ENCODE assay signal across 8 cellular contexts in genomic region chr6:87929843-87930288, GRCh38.
DNase-seq lines count a peak whose midpoint lies in the region; ATAC-seq and TF ChIP-seq lines count a peak whose summit lies in the region.

No MANE protein-coding gene starts in this region.

- no peak overlapping the region for H3K27ac Mint-ChIP-seq in WTC11

- H3K36me3 ChIP-seq in BJ (ENCODE audit: control insufficient read depth, insufficient read depth, low read length), result no peaks in the 10 kb centered on the region

- no peak overlapping the region for H3K4me3 ChIP-seq in BJ (ENCODE audit: low read depth, low read length)

- no peaks in the 10 kb centered on the region for H3K36me3 Mint-ChIP-seq in WTC11

- peaks cover 33% of the 10 kb centered on the region for H3K4me1 Mint-ChIP-seq in WTC11

- ATAC-seq in GM19025 (IDR thresholded peaks at IDR 0.05; ENCODE audit: low read depth, unreplicated experiment) (peak; percentile 58), HG03159 (IDR thresholded peaks at IDR 0.05; ENCODE audit: unreplicated experiment) (peak; percentile 56), WTC11 (peak; percentile 97)

- CTCF ChIA-PET in BJ (lab: Yijun Ruan, JAX) (interaction anchor here (0.6 to 4.6 kb wide), 25 partner anchors 8 to 998 kb away, joined by 3 to 25 read pairs (median 3); no protein-coding TSS in a partner anchor), WTC11 (lab: Charles Lee) (interaction anchor here (0.6 to 3.4 kb wide), 16 partner anchors 12 to 942 kb away, joined by 3 to 23 read pairs (median 4); no protein-coding TSS in a partner anchor)

- H3K27me3 ChIP-seq in BJ (ENCODE audit: control insufficient read depth, insufficient read depth, low read length), result peaks cover 5% of the 10 kb centered on the region; the same call in 1 of the 2 replicates

- H3K4me3 Mint-ChIP-seq in WTC11, result no peak overlapping the region

- no peaks in the 10 kb centered on the region; the same call in 1 of the 2 replicates for H3K27me3 Mint-ChIP-seq in WTC11 (ENCODE audit: low read depth)

- TF ChIP-seq CTCF in BJ (IDR thresholded peaks at IDR 0.05; ENCODE audit: insufficient read depth, low read depth, low read length), result peak; percentile 95
- TF ChIP-seq CTCF in WTC11 (IDR thresholded peaks at IDR 0.05), result peak; percentile 79

- no peaks in the 10 kb centered on the region for H3K9me3 Mint-ChIP-seq in WTC11

- DNase-seq in BJ (ENCODE audit: low read depth), result peak; percentile 23
- peak; percentile 84 for DNase-seq in NCI-H2227 (lab: John Stamatoyannopoulos, UW; ENCODE audit: unreplicated experiment)
- DNase-seq in WTC11 (ENCODE audit: low spot score), result peak; percentile 85
- DNase-seq in cerebellar cortex (ENCODE audit: low spot score), result peak; percentile 94
- peak; percentile 83 for DNase-seq in kidney glomerular epithelial cell (lab: John Stamatoyannopoulos, UW)
- peak; percentile 57 to 64 for DNase-seq in stimulated activated CD4-positive, alpha-beta T cell treated with anti-CD3 and anti-CD28 coated beads, Interleukin-2, amount 100 ng/mL, for 24 hours

- POLR2A ChIA-PET in BJ (lab: Charles Lee) (interaction anchor here (0.5 kb wide), 1 partner anchor 230 kb away, joined by 4 read pairs; no protein-coding TSS in a partner anchor), WTC11 (lab: Charles Lee) (interaction anchor here (0.5 kb wide), 1 partner anchor 250 kb away, joined by 4 read pairs; no protein-coding TSS in a partner anchor)

TF ChIP-seq in WTC11, 78 proteins besides CTCF, POLR2A, EP300 and RAD21:
- no peak for TF ChIP-seq GTF2I (CRISPR knock-in tag; conservative IDR thresholded peaks at IDR 0.05)
- TF ChIP-seq MAX (CRISPR knock-in tag; IDR thresholded peaks at IDR 0.05), result peak; percentile 63; the same call in 1 of the 2 replicates
TF ChIP-seq in WTC11: peak in this region for 1.

Comparison
In these comparisons a context has a peak if more than half of its experiments do, and no peak if none do; other contexts are left out.
1. DNase-seq: peak in every context shown above with its lines; median percentile 94 in cerebellar cortex; 85 in WTC11; 84 in NCI-H2227; 83 in kidney glomerular epithelial cell; 60 in stimulated activated CD4-positive, alpha-beta T cell treated with anti-CD3 and anti-CD28 coated beads, Interleukin-2, amount 100 ng/mL, for 24 hours; 23 in BJ.